ENCODE assay signal across 16 cellular contexts in genomic region chr4:38453253-38453881, GRCh38.
"Had no signal": no experiment of that assay in that cellular context is flagged by ENCODE, and none has a peak within 500 bp of the region (broad histone marks: within the 10 kb centered on the region; RNA-seq: fewer than 3 reads in every experiment).

No MANE protein-coding gene starts in this region.

- H3K9me3 Mint-ChIP-seq: type B pancreatic cell had no signal

- H3K27me3 Mint-ChIP-seq: naive thymus-derived CD8-positive, alpha-beta T cell; type B pancreatic cell had no signal

- DNase-seq: effector memory CD4-positive, alpha-beta T cell; heart left ventricle; hippocampal formation; kidney glomerular epithelial cell; naive thymus-derived CD8-positive, alpha-beta T cell; nucleus accumbens; ovary; right cardiac atrium; stimulated activated CD4-positive, alpha-beta T cell treated with anti-CD3 and anti-CD28 coated beads, Interleukin-2, amount 100 ng/mL, for 48 hours; stimulated activated naive CD8-positive, alpha-beta T cell treated with anti-CD3 and anti-CD28 coated beads, Interleukin-15, Interleukin-2, amounts not matched to agents 100 U/mL and 50 U/mL, for 24 hours had no signal

- H3K27me3 ChIP-seq: heart left ventricle, neural progenitor cell, ovary, suprapubic skin, thyroid gland had no signal

- ATAC-seq: esophagus mucosa; heart left ventricle; naive thymus-derived CD8-positive, alpha-beta T cell; right cardiac atrium; stimulated activated naive CD8-positive, alpha-beta T cell treated with anti-CD3 and anti-CD28 coated beads, Interleukin-15, Interleukin-2, amounts not matched to agents 100 U/mL and 50 U/mL, for 24 hours had no signal

- H3K27ac Mint-ChIP-seq: neural progenitor cell, type B pancreatic cell had no signal

- H3K9ac ChIP-seq: neural progenitor cell had no signal

- H3K27ac ChIP-seq: heart left ventricle, neural progenitor cell, ovary, suprapubic skin, thyroid gland had no signal

- H3K36me3 ChIP-seq: heart left ventricle, neural progenitor cell, ovary, suprapubic skin, thyroid gland had no signal

- H3K36me3 Mint-ChIP-seq: naive thymus-derived CD8-positive, alpha-beta T cell; type B pancreatic cell had no signal

- H3K4me3 Mint-ChIP-seq: naive thymus-derived CD8-positive, alpha-beta T cell; neural progenitor cell; type B pancreatic cell had no signal

- H2AFZ ChIP-seq: neural progenitor cell had no signal

- H3K9me3 ChIP-seq: ovary, suprapubic skin, thyroid gland had no signal

- H3K4me3 ChIP-seq: heart left ventricle, neural progenitor cell, ovary, smooth muscle cell, suprapubic skin, thyroid gland had no signal

- H3K4me2 ChIP-seq: neural progenitor cell, smooth muscle cell had no signal
